In the genomic region with DNA sequence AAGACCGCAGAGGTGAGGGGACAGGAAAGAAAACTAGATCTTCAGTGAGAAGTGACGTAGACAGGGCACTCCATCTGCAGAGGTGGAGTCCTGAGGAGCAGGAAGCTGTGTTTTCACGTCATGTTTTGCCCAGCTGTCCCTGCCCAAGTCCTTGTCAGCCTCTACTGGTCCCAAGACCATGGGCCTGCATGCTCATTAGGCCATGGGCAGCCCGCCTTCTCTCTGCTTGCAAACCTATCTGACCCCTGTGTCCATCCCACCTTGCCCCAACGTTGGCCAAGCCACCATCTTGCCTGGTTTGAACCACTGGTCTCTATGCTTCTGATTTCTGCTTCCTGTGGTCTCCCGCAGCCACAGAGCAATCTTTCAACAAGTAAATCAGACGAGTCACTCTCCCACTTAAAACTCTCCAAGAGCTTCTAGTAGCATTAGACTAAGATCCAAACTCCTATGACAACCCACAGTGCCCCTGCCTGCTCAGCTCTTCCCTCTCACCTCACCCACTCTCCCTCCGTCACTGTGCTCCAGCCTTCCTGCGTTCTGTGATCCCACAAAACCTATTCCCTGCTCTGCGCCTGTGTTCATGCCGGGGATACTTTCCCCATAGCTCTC, we compare ENCODE assay signal across 24 cellular contexts.
"Had no signal": no experiment of that assay in that cellular context is flagged by ENCODE, and none has a peak within 500 bp of the region (broad histone marks: within the 10 kb centered on the region; RNA-seq: fewer than 3 reads in every experiment).

No MANE protein-coding gene starts in this region.

- H3K9me3 Mint-ChIP-seq: activated CD4-positive, alpha-beta T cell treated with anti-CD3 and anti-CD28 coated beads, Interleukin-2, amount 10 ng/mL, durations not matched to agents 7 days and 5 days; activated CD8-positive, alpha-beta T cell treated with anti-CD3 and anti-CD28 coated beads for 36 hours; activated naive CD4-positive, alpha-beta T cell treated with anti-CD3 and anti-CD28 coated beads, Interleukin-2, amount 50 U/mL, for 24 hours; activated T-cell treated with anti-CD3 and anti-CD28 coated beads, Interleukin-2, amount 50 U/mL, for 24 hours; activated T-helper 1 cell treated with anti-CD3 and anti-CD28 coated beads, Interleukin-12 subunit alpha, Interleukin-12 subunit beta, Interleukin-2, Interleukin-4 antibody, amounts not matched to agents 30 ng/mL and 10 ng/mL and 1 ng/mL, durations not matched to agents 14 hours and 24 hours and 36 hours; central memory CD8-positive, alpha-beta T cell; T-helper 1 cell treated with Interleukin-12 subunit alpha and Interleukin-12 subunit beta and Interleukin-4 antibody, amounts not matched to agents 30 μg/mL and 1 μg/mL, for 36 hours; T-helper 2 cell treated with Interferon-gamma antibody and Interleukin-4, amounts not matched to agents 5 μg/mL and 100 μg/mL, for 36 hours had no signal

- H3K27ac Mint-ChIP-seq: activated CD4-positive, alpha-beta T cell treated with anti-CD3 and anti-CD28 coated beads, Interleukin-2, amount 10 ng/mL, durations not matched to agents 7 days and 5 days; activated CD8-positive, alpha-beta T cell treated with anti-CD3 and anti-CD28 coated beads for 36 hours; activated naive CD4-positive, alpha-beta T cell treated with anti-CD3 and anti-CD28 coated beads, Interleukin-2, amount 50 U/mL, for 24 hours; activated T-cell treated with anti-CD3 and anti-CD28 coated beads, Interleukin-2, amount 50 U/mL, for 24 hours; activated T-helper 1 cell treated with anti-CD3 and anti-CD28 coated beads, Interleukin-12 subunit alpha, Interleukin-12 subunit beta, Interleukin-2, Interleukin-4 antibody, amounts not matched to agents 30 ng/mL and 10 ng/mL and 1 ng/mL, durations not matched to agents 14 hours and 24 hours and 36 hours; T-helper 1 cell treated with Interleukin-12 subunit alpha and Interleukin-12 subunit beta and Interleukin-4 antibody, amounts not matched to agents 30 μg/mL and 1 μg/mL, for 36 hours; T-helper 2 cell treated with Interferon-gamma antibody and Interleukin-4, amounts not matched to agents 5 μg/mL and 100 μg/mL, for 36 hours had no signal

- H3K4me3 ChIP-seq: coronary artery, SJSA1 had no signal

- H3K27me3 ChIP-seq: brain microvascular endothelial cell, SJSA1 had no signal

- ATAC-seq: activated CD8-positive, alpha-beta T cell treated with anti-CD3 and anti-CD28 coated beads for 36 hours; Panc1 had no signal

- H3K36me3 ChIP-seq: brain microvascular endothelial cell, SJSA1 had no signal

- H3K4me1 Mint-ChIP-seq: activated naive CD4-positive, alpha-beta T cell treated with anti-CD3 and anti-CD28 coated beads, Interleukin-2, amount 50 U/mL, for 24 hours; central memory CD8-positive, alpha-beta T cell had no signal

- H3K27me3 Mint-ChIP-seq: activated CD4-positive, alpha-beta T cell treated with anti-CD3 and anti-CD28 coated beads, Interleukin-2, amount 10 ng/mL, durations not matched to agents 7 days and 5 days; activated CD8-positive, alpha-beta T cell treated with anti-CD3 and anti-CD28 coated beads for 36 hours; activated naive CD4-positive, alpha-beta T cell treated with anti-CD3 and anti-CD28 coated beads, Interleukin-2, amount 50 U/mL, for 24 hours; activated T-cell treated with anti-CD3 and anti-CD28 coated beads, Interleukin-2, amount 50 U/mL, for 24 hours had no signal

- H3K4me3 Mint-ChIP-seq: activated CD4-positive, alpha-beta T cell treated with anti-CD3 and anti-CD28 coated beads, Interleukin-2, amount 10 ng/mL, durations not matched to agents 7 days and 5 days; activated CD8-positive, alpha-beta T cell treated with anti-CD3 and anti-CD28 coated beads for 36 hours; activated naive CD4-positive, alpha-beta T cell treated with anti-CD3 and anti-CD28 coated beads, Interleukin-2, amount 50 U/mL, for 24 hours; activated T-cell treated with anti-CD3 and anti-CD28 coated beads, Interleukin-2, amount 50 U/mL, for 24 hours; activated T-helper 1 cell treated with anti-CD3 and anti-CD28 coated beads, Interleukin-12 subunit alpha, Interleukin-12 subunit beta, Interleukin-2, Interleukin-4 antibody, amounts not matched to agents 30 ng/mL and 10 ng/mL and 1 ng/mL, durations not matched to agents 14 hours and 24 hours and 36 hours; central memory CD8-positive, alpha-beta T cell; T-helper 1 cell treated with Interleukin-12 subunit alpha and Interleukin-12 subunit beta and Interleukin-4 antibody, amounts not matched to agents 30 μg/mL and 1 μg/mL, for 36 hours; T-helper 2 cell treated with Interferon-gamma antibody and Interleukin-4, amounts not matched to agents 5 μg/mL and 100 μg/mL, for 36 hours had no signal

- H3K36me3 Mint-ChIP-seq: activated naive CD4-positive, alpha-beta T cell treated with anti-CD3 and anti-CD28 coated beads, Interleukin-2, amount 50 U/mL, for 24 hours had no signal

- DNase-seq: activated CD4-positive, alpha-beta T cell treated with anti-CD3 and anti-CD28 coated beads, Interleukin-2, amount 10 ng/mL, durations not matched to agents 7 days and 5 days; activated CD8-positive, alpha-beta T cell treated with anti-CD3 and anti-CD28 coated beads for 36 hours; activated effector memory CD4-positive, alpha-beta T cell treated with Interleukin-2 at 50 U/mL for 16 hours; activated naive CD4-positive, alpha-beta T cell treated with Interleukin-2 at 50 U/mL for 16 hours; activated T-cell treated with anti-CD3 and anti-CD28 coated beads, Interleukin-2, amount 50 U/mL, for 24 hours; amniotic stem cell; brain microvascular endothelial cell; Karpas-422; NCI-H1105; NCI-H1417 treated with DMSO at 0.1 percent for 48 hours; NCI-H187 treated with DMSO at 0.1 percent for 48 hours; NCI-H2081; NCI-H345; NCI-H524 treated with DMSO at 0.1 percent for 48 hours; SHP77 treated with DMSO at 0.1 percent for 48 hours; SK-N-SH had no signal
